ENCODE assay signal across 27 cellular contexts in genomic region chrX:71140440-71140839, GRCh38. TPM values are rescaled to one million over a fixed set of nuclear protein-coding genes. Genes with fewer than 3 reads are reported as not detected.
"Had no signal": no experiment of that assay in that cellular context is flagged by ENCODE, and none has a peak within 500 bp of the region (broad histone marks: within the 10 kb centered on the region; RNA-seq: fewer than 3 reads in every experiment).

No MANE protein-coding gene starts in this region.

- DNase-seq: cortex of kidney; dorsolateral prefrontal cortex; effector CD8-positive, alpha-beta T cell; heart left ventricle; hippocampal formation; mesendoderm; naive B cell; psoas muscle; retina; right lobe of liver; stimulated activated CD4-positive, alpha-beta T cell treated with anti-CD3 and anti-CD28 coated beads, Interleukin-4, amount 100 ng/mL, for 1 hour; stimulated activated CD8-positive, alpha-beta memory T cell treated with anti-CD3 and anti-CD28 coated beads, Interleukin-4, amount 100 ng/mL, for 48 hours; testis had no signal

- H3K9me3 Mint-ChIP-seq: stimulated activated effector memory CD8-positive, alpha-beta T cell treated with anti-CD3 and anti-CD28 coated beads, Interleukin-12 subunit alpha, Interleukin-12 subunit beta, amount 100 ng/mL, for 72 hours; stimulated activated naive CD8-positive, alpha-beta T cell treated with anti-CD3 and anti-CD28 coated beads, Interleukin-15, Interleukin-2, amounts not matched to agents 100 ng/mL and 50 ng/mL, for 24 hours had no signal

- H3K4me3 ChIP-seq: dorsolateral prefrontal cortex, heart left ventricle, psoas muscle, right lobe of liver, testis, tibial nerve had no signal

- H3K4me1 ChIP-seq: psoas muscle, right lobe of liver, testis had no signal

- H3K27me3 Mint-ChIP-seq: naive B cell; stimulated activated naive CD8-positive, alpha-beta T cell treated with anti-CD3 and anti-CD28 coated beads, Interleukin-15, Interleukin-2, amounts not matched to agents 100 ng/mL and 50 ng/mL, for 24 hours had no signal

- H3K27ac ChIP-seq: heart left ventricle, neutrophil, psoas muscle, right lobe of liver, testis, tibial nerve had no signal

- ATAC-seq: esophagus mucosa; heart left ventricle; psoas muscle; right lobe of liver; stimulated activated effector memory CD8-positive, alpha-beta T cell treated with anti-CD3 and anti-CD28 coated beads, Interleukin-12 subunit alpha, Interleukin-12 subunit beta, amount 100 ng/mL, for 72 hours had no signal

- H3K27me3 ChIP-seq: heart left ventricle, neutrophil, right lobe of liver, testis, tibial nerve had no signal

- H3K27ac Mint-ChIP-seq: naive B cell; stimulated activated effector memory CD8-positive, alpha-beta T cell treated with anti-CD3 and anti-CD28 coated beads, Interleukin-12 subunit alpha, Interleukin-12 subunit beta, amount 100 ng/mL, for 72 hours; stimulated activated naive CD8-positive, alpha-beta T cell treated with anti-CD3 and anti-CD28 coated beads, Interleukin-15, Interleukin-2, amounts not matched to agents 100 ng/mL and 50 ng/mL, for 24 hours had no signal

- H3K9me3 ChIP-seq: heart left ventricle, neutrophil, psoas muscle, right lobe of liver, testis, tibial nerve had no signal

- H3K4me3 Mint-ChIP-seq: naive B cell; stimulated activated effector memory CD8-positive, alpha-beta T cell treated with anti-CD3 and anti-CD28 coated beads, Interleukin-12 subunit alpha, Interleukin-12 subunit beta, amount 100 ng/mL, for 72 hours; stimulated activated naive CD8-positive, alpha-beta T cell treated with anti-CD3 and anti-CD28 coated beads, Interleukin-15, Interleukin-2, amounts not matched to agents 100 ng/mL and 50 ng/mL, for 24 hours had no signal

RNA-seq across cellular contexts. Expression of gene IL2RG, which starts 29.1 kb away (rescaled TPM):
- total RNA-seq: fibroblast of lung, frontal cortex, lung microvascular endothelial cell, osteoblast had no signal
- polyA plus RNA-seq: fibroblast of lung, neural cell had no signal

RNA-seq across cellular contexts. Expression of gene CXorf65, which starts 33.9 kb away (rescaled TPM):
- total RNA-seq: dorsolateral prefrontal cortex, esophagus mucosa, fibroblast of lung, frontal cortex, glomerular endothelial cell, heart left ventricle, kidney epithelial cell, liver, lung microvascular endothelial cell, osteoblast, psoas muscle, right lobe of liver, tibial nerve, ureter had no signal
- polyA plus RNA-seq: fibroblast of lung, heart left ventricle, liver, neural cell, psoas muscle had no signal
